ENCODE assay signal across 8 cellular contexts in genomic region chr18:48136544-48137353, GRCh38.
DNase-seq lines count a peak whose midpoint lies in the region; ATAC-seq and TF ChIP-seq lines count a peak whose summit lies in the region.

No MANE protein-coding gene starts in this region.

- no CpG with 5 or more reads among the region's 73 CpGs for WGBS in iPS DF 6.9 (ENCODE audit: insufficient coverage, insufficient read length)

- peak overlapping the region; percentile 61 for H3K4me3 ChIP-seq in iPS DF 6.9 (ENCODE audit: low read length)
- peak overlapping the region; percentile 71 to 78 (median 72) for H3K4me3 ChIP-seq in skeletal muscle tissue (ENCODE audit: low read length in 3 of 3)

- H3K27me3 Mint-ChIP-seq in activated T-helper 17 cell treated with anti-CD3 and anti-CD28 coated beads, Interleukin-2, amount 50 U/mL, for 72 hours = peaks cover 25% of the 10 kb centered on the region

- DNase-seq in HEK293T (ENCODE audit: extremely low spot score) (peak; percentile 42), iPS DF 6.9 (ENCODE audit: low read depth, low spot score) (no peak), NCI-H1694 treated with DMSO at 0.1 percent for 48 hours (lab: John Stamatoyannopoulos, UW) (no peak), SK-N-DZ (ENCODE audit: low spot score) (no peak), GDM1 (lab: John Stamatoyannopoulos, UW) (no peak)
- no peak for DNase-seq in activated CD4-positive, alpha-beta T cell treated with anti-CD3 and anti-CD28 coated beads, Interleukin-2, amount 50 U/mL, for 4 hours

- H3K27ac Mint-ChIP-seq in activated T-helper 17 cell treated with anti-CD3 and anti-CD28 coated beads, Interleukin-2, amount 50 U/mL, for 72 hours = no peak overlapping the region

- no peaks in the 10 kb centered on the region for H3K9me3 Mint-ChIP-seq in activated T-helper 17 cell treated with anti-CD3 and anti-CD28 coated beads, Interleukin-2, amount 50 U/mL, for 72 hours

- no peaks in the 10 kb centered on the region for H3K9me3 ChIP-seq in iPS DF 6.9 (ENCODE audit: control insufficient read depth, insufficient read depth, low read length)
- no peaks in the 10 kb centered on the region for H3K9me3 ChIP-seq in skeletal muscle tissue (ENCODE audit: control insufficient read depth in 3 of 3, low read length in 3 of 3)

- H3K27me3 ChIP-seq in iPS DF 6.9 (ENCODE audit: control insufficient read depth, insufficient read depth, low read length) = peaks cover 23% of the 10 kb centered on the region
- peaks cover 0 to 8% (median 7%) of the 10 kb centered on the region in 3 donors for H3K27me3 ChIP-seq in skeletal muscle tissue (ENCODE audit: control insufficient read depth in 3 of 3, insufficient read depth in 3 of 3, low read length in 3 of 3)

- H3K36me3 ChIP-seq in iPS DF 6.9 (ENCODE audit: control insufficient read depth, insufficient read depth, low read length) = no peaks in the 10 kb centered on the region
- no peaks in the 10 kb centered on the region for H3K36me3 ChIP-seq in skeletal muscle tissue (ENCODE audit: control insufficient read depth in 3 of 3, insufficient read depth in 3 of 3, low read length in 3 of 3)

- H3K27ac ChIP-seq in iPS DF 6.9 (ENCODE audit: low read length) (no peak overlapping the region), skeletal muscle tissue (ENCODE audit: low read depth, low read length) (no peak overlapping the region)

- H3K4me1 Mint-ChIP-seq in activated T-helper 17 cell treated with anti-CD3 and anti-CD28 coated beads, Interleukin-2, amount 50 U/mL, for 72 hours = peaks cover 6% of the 10 kb centered on the region

- POLR2A ChIA-PET in HEK293T (lab: Yijun Ruan, JAX) = no interaction called here

- CTCF ChIA-PET in HEK293T (lab: Yijun Ruan, JAX) = interaction anchor here (0.6 to 1.0 kb wide), 2 partner anchors 16 to 117 kb away, joined by 3 read pairs; no protein-coding TSS in a partner anchor

- H3K4me1 ChIP-seq in iPS DF 6.9 (ENCODE audit: control insufficient read depth, insufficient read depth, low read length) = peaks cover 8% of the 10 kb centered on the region; the same call in 1 of the 2 replicates
- H3K4me1 ChIP-seq in skeletal muscle tissue (ENCODE audit: control insufficient read depth in 3 of 3, insufficient read depth in 3 of 3, low read length in 3 of 3) = peaks cover 10 to 23% (median 16%) of the 10 kb centered on the region in 3 donors

- no peaks in the 10 kb centered on the region for H3K36me3 Mint-ChIP-seq in activated T-helper 17 cell treated with anti-CD3 and anti-CD28 coated beads, Interleukin-2, amount 50 U/mL, for 72 hours (ENCODE audit: low read depth)

- peak overlapping the region; percentile 53 for H3K4me3 Mint-ChIP-seq in activated T-helper 17 cell treated with anti-CD3 and anti-CD28 coated beads, Interleukin-2, amount 50 U/mL, for 72 hours

- peak overlapping the region; percentile 57 to 76 (median 70) for H3K9ac ChIP-seq in skeletal muscle tissue (ENCODE audit: low read depth in 1 of 3, low read length in 3 of 3)

- ATAC-seq in activated T-helper 17 cell treated with anti-CD3 and anti-CD28 coated beads, Interleukin-2, amount 50 U/mL, for 72 hours (replicated peaks) = peak; percentile 20

TF ChIP-seq in HEK293T, 16 proteins besides CTCF, POLR2A, EP300 and RAD21:
- TF ChIP-seq FOXA1 (IDR thresholded peaks at IDR 0.05) (no peak), SP1 (IDR thresholded peaks at IDR 0.05) (no peak), HDGF (IDR thresholded peaks at IDR 0.05; ENCODE audit: borderline replicate concordance) (no peak), ARNT (IDR thresholded peaks at IDR 0.05) (no peak), L3MBTL2 (conservative IDR thresholded peaks at IDR 0.05) (no peak)
